2 cellular contexts compared by ENCODE assay signal in the genomic region with DNA sequence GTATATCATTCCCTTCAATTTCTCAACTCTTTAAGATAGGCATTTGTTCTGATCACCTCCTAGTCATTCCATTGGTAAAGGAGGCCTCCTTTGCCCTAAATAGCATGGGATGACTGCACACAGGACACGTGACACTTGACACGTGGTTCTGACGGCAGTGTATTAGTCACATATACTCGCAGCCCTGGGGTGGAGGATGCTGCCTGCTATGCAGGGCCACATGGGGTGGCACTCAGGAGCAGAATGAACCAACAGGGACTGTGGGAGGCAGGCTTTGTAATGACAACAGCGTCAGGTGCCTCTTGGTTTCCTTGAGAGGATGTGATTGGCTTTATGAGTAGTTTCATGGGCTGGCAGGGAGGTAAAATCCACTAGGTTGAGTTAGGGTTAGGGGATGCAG.
TF ChIP-seq lines count a peak whose summit lies in the region.

No MANE protein-coding gene starts in this region.

TF ChIP-seq in HepG2, 621 proteins besides CTCF, POLR2A, EP300 and RAD21:
- TF ChIP-seq AKAP8 (CRISPR knock-in tag; IDR thresholded peaks at IDR 0.05) (no peak), ZNF562 (CRISPR knock-in tag; IDR thresholded peaks at IDR 0.05; ENCODE audit: borderline replicate concordance) (no peak), SRSF9 (IDR thresholded peaks at IDR 0.05; ENCODE audit: borderline replicate concordance, insufficient read depth, low read depth, low read length, poor library complexity, severe bottlenecking) (no peak), RAD51 (IDR thresholded peaks at IDR 0.05; ENCODE audit: borderline replicate concordance) (peak; percentile 62), NAIF1 (CRISPR knock-in tag; IDR thresholded peaks at IDR 0.05; ENCODE audit: borderline replicate concordance) (no peak), ZSCAN9 (CRISPR knock-in tag; IDR thresholded peaks at IDR 0.05; ENCODE audit: borderline replicate concordance) (no peak)
- TF ChIP-seq, protein P1, sequence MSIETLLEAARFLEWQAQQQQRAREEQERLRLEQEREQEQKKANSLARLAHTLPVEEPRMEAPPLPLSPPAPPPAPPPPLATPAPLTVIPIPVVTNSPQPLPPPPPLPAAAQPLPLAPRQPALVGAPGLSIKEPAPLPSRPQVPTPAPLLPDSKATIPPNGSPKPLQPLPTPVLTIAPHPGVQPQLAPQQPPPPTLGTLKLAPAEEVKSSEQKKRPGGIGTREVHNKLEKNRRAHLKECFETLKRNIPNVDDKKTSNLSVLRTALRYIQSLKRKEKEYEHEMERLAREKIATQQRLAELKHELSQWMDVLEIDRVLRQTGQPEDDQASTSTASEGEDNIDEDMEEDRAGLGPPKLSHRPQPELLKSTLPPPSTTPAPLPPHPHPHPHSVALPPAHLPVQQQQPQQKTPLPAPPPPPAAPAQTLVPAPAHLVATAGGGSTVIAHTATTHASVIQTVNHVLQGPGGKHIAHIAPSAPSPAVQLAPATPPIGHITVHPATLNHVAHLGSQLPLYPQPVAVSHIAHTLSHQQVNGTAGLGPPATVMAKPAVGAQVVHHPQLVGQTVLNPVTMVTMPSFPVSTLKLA (IDR thresholded peaks at IDR 0.05) = peak; percentile 86
- TF ChIP-seq, protein P2, sequence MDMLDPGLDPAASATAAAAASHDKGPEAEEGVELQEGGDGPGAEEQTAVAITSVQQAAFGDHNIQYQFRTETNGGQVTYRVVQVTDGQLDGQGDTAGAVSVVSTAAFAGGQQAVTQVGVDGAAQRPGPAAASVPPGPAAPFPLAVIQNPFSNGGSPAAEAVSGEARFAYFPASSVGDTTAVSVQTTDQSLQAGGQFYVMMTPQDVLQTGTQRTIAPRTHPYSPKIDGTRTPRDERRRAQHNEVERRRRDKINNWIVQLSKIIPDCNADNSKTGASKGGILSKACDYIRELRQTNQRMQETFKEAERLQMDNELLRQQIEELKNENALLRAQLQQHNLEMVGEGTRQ (IDR thresholded peaks at IDR 0.05; ENCODE audit: low read depth, low read length) = peak; percentile 81
- TF ChIP-seq, protein P2 (CRISPR knock-in tag; IDR thresholded peaks at IDR 0.05; ENCODE audit: borderline replicate concordance) = no peak
- TF ChIP-seq, protein P3, sequence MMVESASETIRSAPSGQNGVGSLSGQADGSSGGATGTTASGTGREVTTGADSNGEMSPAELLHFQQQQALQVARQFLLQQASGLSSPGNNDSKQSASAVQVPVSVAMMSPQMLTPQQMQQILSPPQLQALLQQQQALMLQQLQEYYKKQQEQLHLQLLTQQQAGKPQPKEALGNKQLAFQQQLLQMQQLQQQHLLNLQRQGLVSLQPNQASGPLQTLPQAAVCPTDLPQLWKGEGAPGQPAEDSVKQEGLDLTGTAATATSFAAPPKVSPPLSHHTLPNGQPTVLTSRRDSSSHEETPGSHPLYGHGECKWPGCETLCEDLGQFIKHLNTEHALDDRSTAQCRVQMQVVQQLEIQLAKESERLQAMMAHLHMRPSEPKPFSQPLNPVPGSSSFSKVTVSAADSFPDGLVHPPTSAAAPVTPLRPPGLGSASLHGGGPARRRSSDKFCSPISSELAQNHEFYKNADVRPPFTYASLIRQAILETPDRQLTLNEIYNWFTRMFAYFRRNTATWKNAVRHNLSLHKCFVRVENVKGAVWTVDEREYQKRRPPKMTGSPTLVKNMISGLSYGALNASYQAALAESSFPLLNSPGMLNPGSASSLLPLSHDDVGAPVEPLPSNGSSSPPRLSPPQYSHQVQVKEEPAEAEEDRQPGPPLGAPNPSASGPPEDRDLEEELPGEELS (CRISPR knock-in tag; IDR thresholded peaks at IDR 0.05) = no peak

TF ChIP-seq in IMR-90, 13 proteins besides CTCF, POLR2A, EP300 and RAD21:
- TF ChIP-seq CHD1 (IDR thresholded peaks at IDR 0.05; ENCODE audit: low read depth, low read length) = no peak
- TF ChIP-seq, protein P2 (IDR thresholded peaks at IDR 0.05; ENCODE audit: low read depth, low read length) = peak; percentile 82
